In the genomic region with DNA sequence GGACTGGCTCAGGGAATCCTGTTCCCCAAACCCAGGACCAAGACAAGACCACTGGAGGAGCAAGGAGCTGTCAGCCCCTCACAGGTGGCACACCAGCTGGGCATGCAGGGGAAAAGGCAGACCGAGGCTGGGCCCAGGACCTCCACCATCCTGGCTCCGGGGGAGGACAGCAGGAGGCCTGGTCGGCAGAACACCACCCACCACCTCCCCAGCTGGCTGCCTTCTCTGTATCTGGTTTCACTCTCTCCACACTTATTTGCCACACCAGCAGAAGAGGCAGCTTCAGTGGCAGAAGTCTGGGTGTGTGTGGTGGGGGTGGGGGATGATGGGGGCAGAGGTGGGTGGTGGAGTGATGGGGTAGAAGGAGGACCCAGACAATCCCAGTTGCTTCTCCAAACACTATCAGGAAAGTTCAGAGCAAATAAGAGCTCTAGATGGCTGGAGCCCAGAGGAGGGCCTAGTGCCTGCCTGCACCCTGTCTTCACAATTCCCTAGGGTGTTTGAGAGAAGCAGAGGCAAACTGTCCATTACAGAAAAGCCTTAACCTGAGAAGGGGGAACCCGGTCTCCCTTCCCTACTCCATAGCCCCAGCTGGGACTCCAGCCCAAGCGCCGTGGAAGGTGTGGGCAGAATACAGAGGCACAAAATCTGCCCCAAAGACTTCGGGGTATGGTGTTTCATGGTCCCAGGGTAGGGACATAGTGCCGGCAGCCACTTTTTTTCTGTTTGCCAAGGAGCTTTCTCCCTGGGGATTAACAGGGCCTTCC, we compare ENCODE assay signal across 10 cellular contexts. TPM values are rescaled to one million over a fixed set of nuclear protein-coding genes. Genes with fewer than 3 reads are reported as not detected.
DNase-seq lines count a peak whose midpoint lies in the region; ATAC-seq and TF ChIP-seq lines count a peak whose summit lies in the region.
"Had no signal": no experiment of that assay in that cellular context is flagged by ENCODE, and none has a peak within 500 bp of the region (broad histone marks: within the 10 kb centered on the region; RNA-seq: fewer than 3 reads in every experiment).

No MANE protein-coding gene starts in this region.

- 0 out of 2 replicates have a peak overlapping the region, but pooled peaks have one; percentile 18 for H3K4me2 ChIP-seq in SK-N-SH

- in situ Hi-C loops in transverse colon (cut with MboI; ENCODE audit: low pct_ligation_motif_present in 1 of 4, low pct_unique_long_range_greater_than_20kb in 1 of 4, low sequenced_read_pairs in 3 of 4) = no loop called here

- peaks cover 42 to 82% of the 10 kb centered on the region in 2 experiments for H3K4me1 ChIP-seq in SK-N-SH (ENCODE audit: control insufficient read depth in 1 of 2, insufficient read depth in 2 of 2, low read depth in 1 of 2, low read length in 1 of 2)
- peaks cover 12 to 22% of the 10 kb centered on the region in 2 donors for H3K4me1 ChIP-seq in lung (ENCODE audit: control insufficient read depth in 2 of 2, insufficient read depth in 2 of 2, low read length in 2 of 2)
- H3K4me1 ChIP-seq in transverse colon = peaks cover 29 to 44% (median 38%) of the 10 kb centered on the region in 4 donors

- ATAC-seq in lung (ENCODE audit: insufficient read depth, low FRiP score) = no peak
- no peak for ATAC-seq in HG02840 (IDR thresholded peaks at IDR 0.05; ENCODE audit: low FRiP score, unreplicated experiment)
- ATAC-seq: activated T-cell treated with anti-CD3 and anti-CD28 coated beads, Interleukin-2, amount 50 U/mL, for 72 hours had no signal

- TF ChIP-seq RAD21 in SK-N-SH (IDR thresholded peaks at IDR 0.05; ENCODE audit: low read length) = no peak

- no peak for TF ChIP-seq POLR2A in transverse colon (IDR thresholded peaks at IDR 0.05)

- TF ChIP-seq EP300 in SK-N-SH (IDR thresholded peaks at IDR 0.05; ENCODE audit: borderline replicate concordance in 1 of 2, low read depth in 1 of 2, low read length in 1 of 2) = peak in 1 of 2 experiments; percentile 66; a peak in 2 of 4 replicates
- no peak for TF ChIP-seq EP300 in transverse colon (IDR thresholded peaks at IDR 0.05; ENCODE audit: low read depth)

- TF ChIP-seq CTCF in SK-N-SH (IDR thresholded peaks at IDR 0.05) = no peak
- TF ChIP-seq CTCF in lung (IDR thresholded peaks at IDR 0.05; ENCODE audit: control extremely low read depth, extremely low read depth) = no peak
- TF ChIP-seq CTCF in transverse colon (IDR thresholded peaks at IDR 0.05) = no peak

- H3K27ac ChIP-seq in SK-N-SH (ENCODE audit: low read depth in 2 of 2, low read length in 1 of 2) = peak overlapping the region; percentile 66 to 100
- peak overlapping the region; percentile 90 to 93 for H3K27ac ChIP-seq in lung (ENCODE audit: low read depth in 1 of 2, low read length in 1 of 2)
- H3K27ac ChIP-seq in transverse colon = peak overlapping the region; percentile 80 to 91 (median 88)

- no peak overlapping the region for H3K4me3 ChIP-seq in SK-N-SH (ENCODE audit: low read depth in 2 of 2, low read length in 1 of 2)
- no peak overlapping the region for H3K4me3 ChIP-seq in lung
- H3K4me3 ChIP-seq in transverse colon = no peak overlapping the region

- H3K79me2 ChIP-seq in SK-N-SH (ENCODE audit: insufficient read depth) = no peaks in the 10 kb centered on the region

- H3K9me2 ChIP-seq in SK-N-SH = no peaks in the 10 kb centered on the region

- no peak overlapping the region for H3K9ac ChIP-seq in SK-N-SH

- intact Hi-C loops in transverse colon (cut with DNase I; ENCODE audit: low total_unique reads) = loop anchor here (10.0 kb wide), 1 partner anchor 50 kb away; a partner anchor contains a TSS

- no peaks in the 10 kb centered on the region for H3K36me3 ChIP-seq in SK-N-SH (replicated peaks in 1 of 2; ENCODE audit: control insufficient read depth in 1 of 2, insufficient read depth in 2 of 2, low read length in 1 of 2)
- H3K36me3 ChIP-seq in lung (ENCODE audit: control insufficient read depth in 2 of 2, insufficient read depth in 2 of 2, low read length in 2 of 2) = no peaks in the 10 kb centered on the region
- no peaks in the 10 kb centered on the region for H3K36me3 ChIP-seq in transverse colon

- POLR2A ChIA-PET in SK-N-SH (lab: Yijun Ruan, JAX) = interaction anchor here (0.8 to 6.1 kb wide), 17 partner anchors 10 to 163 kb away, joined by 3 to 69 read pairs (median 5); a partner anchor contains a TSS

- DNase-seq in NCI-H2107 treated with DMSO at 0.1 percent for 48 hours (lab: John Stamatoyannopoulos, UW; ENCODE audit: unreplicated experiment) = peak; percentile 40
- no peak for DNase-seq in NCI-H2107 (lab: John Stamatoyannopoulos, UW)
- DNase-seq in SK-N-SH = peak; percentile 47
- no peak for DNase-seq in lung (ENCODE audit: low spot score)
- no peak for DNase-seq in transverse colon
- DNase-seq in HCEC 1CT = no peak
- DNase-seq in activated gamma-delta T cell (lab: John Stamatoyannopoulos, UW) = no peak
- DNase-seq: activated T-cell treated with anti-CD3 and anti-CD28 coated beads, Interleukin-2, amount 50 U/mL, for 72 hours; T-helper 9 cell had no signal

- 70% methylated on average over 2 of the region's 8 CpGs for WGBS in SK-N-SH (ENCODE audit: low lambda C conversion rate)
- WGBS in lung, 2 donors = 70 to 82% methylated on average over 8 of the region's 8 CpGs
- 60% methylated on average over 8 of the region's 8 CpGs; no CpG with 5 or more reads in 1 of the 2 donors for WGBS in transverse colon (ENCODE audit: low coverage in 1 of 2), 2 donors

- no peaks in the 10 kb centered on the region for H3F3A ChIP-seq in SK-N-SH (replicated peaks; ENCODE audit: insufficient read depth)

- H2AFZ ChIP-seq in SK-N-SH (ENCODE audit: low read depth) = peak overlapping the region; percentile 84; the same call in 1 of the 2 replicates

- H3K9me3 ChIP-seq in SK-N-SH (no peaks in the 10 kb centered on the region), lung (ENCODE audit: control insufficient read depth in 2 of 2, insufficient read depth in 1 of 2, low read length in 1 of 2) (no peaks in the 10 kb centered on the region), transverse colon (no peaks in the 10 kb centered on the region)

- CTCF ChIA-PET in SK-N-SH (lab: Yijun Ruan, JAX) = interaction anchor here (0.6 to 8.0 kb wide), 23 partner anchors 9 to 683 kb away, joined by 3 to 95 read pairs (median 4); a partner anchor contains a TSS

- no peaks in the 10 kb centered on the region for H4K20me1 ChIP-seq in SK-N-SH (ENCODE audit: insufficient read depth)

- no peaks in the 10 kb centered on the region for H3K27me3 ChIP-seq in SK-N-SH (ENCODE audit: insufficient read depth)
- H3K27me3 ChIP-seq in lung (ENCODE audit: control insufficient read depth, insufficient read depth) = no peaks in the 10 kb centered on the region
- H3K27me3 ChIP-seq in transverse colon = no peaks in the 10 kb centered on the region

TF ChIP-seq in SK-N-SH, 30 proteins besides CTCF, POLR2A, EP300 and RAD21 (continues in another document):
- TF ChIP-seq MXI1 (IDR thresholded peaks at IDR 0.05; ENCODE audit: low read depth, low read length) (no peak; the same call in 1 of the 2 replicates), NFIC (IDR thresholded peaks at IDR 0.05; ENCODE audit: borderline replicate concordance) (no peak), SMC3 (IDR thresholded peaks at IDR 0.05; ENCODE audit: low read depth, low read length) (peak; percentile 13; the same call in 1 of the 2 replicates), SIN3A (IDR thresholded peaks at IDR 0.05; ENCODE audit: borderline replicate concordance, low read depth, low read length) (no peak)
- TF ChIP-seq, protein P1, sequence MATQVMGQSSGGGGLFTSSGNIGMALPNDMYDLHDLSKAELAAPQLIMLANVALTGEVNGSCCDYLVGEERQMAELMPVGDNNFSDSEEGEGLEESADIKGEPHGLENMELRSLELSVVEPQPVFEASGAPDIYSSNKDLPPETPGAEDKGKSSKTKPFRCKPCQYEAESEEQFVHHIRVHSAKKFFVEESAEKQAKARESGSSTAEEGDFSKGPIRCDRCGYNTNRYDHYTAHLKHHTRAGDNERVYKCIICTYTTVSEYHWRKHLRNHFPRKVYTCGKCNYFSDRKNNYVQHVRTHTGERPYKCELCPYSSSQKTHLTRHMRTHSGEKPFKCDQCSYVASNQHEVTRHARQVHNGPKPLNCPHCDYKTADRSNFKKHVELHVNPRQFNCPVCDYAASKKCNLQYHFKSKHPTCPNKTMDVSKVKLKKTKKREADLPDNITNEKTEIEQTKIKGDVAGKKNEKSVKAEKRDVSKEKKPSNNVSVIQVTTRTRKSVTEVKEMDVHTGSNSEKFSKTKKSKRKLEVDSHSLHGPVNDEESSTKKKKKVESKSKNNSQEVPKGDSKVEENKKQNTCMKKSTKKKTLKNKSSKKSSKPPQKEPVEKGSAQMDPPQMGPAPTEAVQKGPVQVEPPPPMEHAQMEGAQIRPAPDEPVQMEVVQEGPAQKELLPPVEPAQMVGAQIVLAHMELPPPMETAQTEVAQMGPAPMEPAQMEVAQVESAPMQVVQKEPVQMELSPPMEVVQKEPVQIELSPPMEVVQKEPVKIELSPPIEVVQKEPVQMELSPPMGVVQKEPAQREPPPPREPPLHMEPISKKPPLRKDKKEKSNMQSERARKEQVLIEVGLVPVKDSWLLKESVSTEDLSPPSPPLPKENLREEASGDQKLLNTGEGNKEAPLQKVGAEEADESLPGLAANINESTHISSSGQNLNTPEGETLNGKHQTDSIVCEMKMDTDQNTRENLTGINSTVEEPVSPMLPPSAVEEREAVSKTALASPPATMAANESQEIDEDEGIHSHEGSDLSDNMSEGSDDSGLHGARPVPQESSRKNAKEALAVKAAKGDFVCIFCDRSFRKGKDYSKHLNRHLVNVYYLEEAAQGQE (IDR thresholded peaks at IDR 0.05; ENCODE audit: low read depth, low read length) = no peak
- TF ChIP-seq, protein P2, sequence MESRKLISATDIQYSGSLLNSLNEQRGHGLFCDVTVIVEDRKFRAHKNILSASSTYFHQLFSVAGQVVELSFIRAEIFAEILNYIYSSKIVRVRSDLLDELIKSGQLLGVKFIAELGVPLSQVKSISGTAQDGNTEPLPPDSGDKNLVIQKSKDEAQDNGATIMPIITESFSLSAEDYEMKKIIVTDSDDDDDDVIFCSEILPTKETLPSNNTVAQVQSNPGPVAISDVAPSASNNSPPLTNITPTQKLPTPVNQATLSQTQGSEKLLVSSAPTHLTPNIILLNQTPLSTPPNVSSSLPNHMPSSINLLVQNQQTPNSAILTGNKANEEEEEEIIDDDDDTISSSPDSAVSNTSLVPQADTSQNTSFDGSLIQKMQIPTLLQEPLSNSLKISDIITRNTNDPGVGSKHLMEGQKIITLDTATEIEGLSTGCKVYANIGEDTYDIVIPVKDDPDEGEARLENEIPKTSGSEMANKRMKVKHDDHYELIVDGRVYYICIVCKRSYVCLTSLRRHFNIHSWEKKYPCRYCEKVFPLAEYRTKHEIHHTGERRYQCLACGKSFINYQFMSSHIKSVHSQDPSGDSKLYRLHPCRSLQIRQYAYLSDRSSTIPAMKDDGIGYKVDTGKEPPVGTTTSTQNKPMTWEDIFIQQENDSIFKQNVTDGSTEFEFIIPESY (IDR thresholded peaks at IDR 0.05; ENCODE audit: borderline replicate concordance, low read depth) = no peak

RNA-seq across cellular contexts. Expression of a gene that starts 52.0 kb away (rescaled TPM):
- polyA plus RNA-seq in SK-N-SH (2012; rRNA removed) = 3.7 and 4.2 TPM in 2 replicates
- polyA plus RNA-seq in SK-N-SH (2012; cell fraction: cytosol; rRNA removed) = 2.8 and 4.5 TPM in 2 replicates
- polyA plus RNA-seq in SK-N-SH (2012; cell fraction: nucleus; rRNA removed) = 2.3 and 3.5 TPM in 2 replicates
- total RNA-seq in lung = 10 to 100 TPM; 17.8 to 25.6 TPM
- polyA plus RNA-seq in lung = 1 to 10 TPM; 1.5 to 1.9 TPM
- 10 to 100 TPM in 2 of 4 donors, 1 to 10 TPM in 2; 7.6 to 31.0 (median 9.9) TPM for total RNA-seq in transverse colon

Comparison
In these comparisons a context has a peak if more than half of its experiments do, and no peak if none do; other contexts are left out.
1. DNase-seq: peak in NCI-H2107 treated with DMSO at 0.1 percent for 48 hours (single experiment) and SK-N-SH (single experiment); none in NCI-H2107 (single experiment), lung (single experiment), transverse colon (single experiment), HCEC 1CT (single experiment) and activated gamma-delta T cell (single experiment).
2. Peak in every context shown above with its lines, with median percentiles within 50 percentile points of each other: H3K27ac ChIP-seq.